ENCODE assay signal across 26 cellular contexts in the genomic region with DNA sequence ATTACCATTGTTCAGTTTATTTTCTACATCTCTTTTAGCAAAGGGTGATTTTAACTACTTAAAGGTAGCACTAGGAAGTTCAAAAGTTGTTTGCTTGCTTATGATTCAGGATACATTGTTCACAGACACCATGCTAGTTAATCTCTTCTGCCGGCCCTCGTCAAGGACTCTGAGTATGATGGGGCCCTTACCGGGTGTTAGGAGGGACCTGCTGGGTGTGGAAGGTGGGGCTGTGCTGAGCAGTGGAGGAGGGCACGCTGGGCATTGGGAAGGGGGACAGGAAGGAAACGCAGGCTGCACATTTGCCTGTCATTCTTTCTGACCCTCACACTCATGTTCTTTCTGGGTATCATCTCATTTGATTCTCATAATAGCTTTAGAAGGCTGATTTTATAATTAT.
"Had no signal": no experiment of that assay in that cellular context is flagged by ENCODE, and none has a peak within 500 bp of the region (broad histone marks: within the 10 kb centered on the region; RNA-seq: fewer than 3 reads in every experiment).

No MANE protein-coding gene starts in this region.

- H3K79me2 ChIP-seq: parathyroid adenoma had no signal

- H2AFZ ChIP-seq: parathyroid adenoma had no signal

- H3K27me3 ChIP-seq: adrenal gland, body of pancreas, esophagus squamous epithelium, left lung, testis, uterus had no signal

- H3K36me3 Mint-ChIP-seq: activated naive CD8-positive, alpha-beta T cell; type B pancreatic cell had no signal

- H3K27me3 Mint-ChIP-seq: type B pancreatic cell had no signal

- H3K4me3 ChIP-seq: adrenal gland, body of pancreas, esophagus squamous epithelium, left lung, lung, testis, uterus had no signal

- H3K27ac Mint-ChIP-seq: activated naive CD8-positive, alpha-beta T cell; effector memory CD8-positive, alpha-beta T cell; nephron progenitor cell; T-helper 2 cell treated with Interferon-gamma antibody and Interleukin-4, amounts not matched to agents 5 μg/mL and 100 μg/mL, for 36 hours had no signal

- H3K36me3 ChIP-seq: esophagus squamous epithelium, left lung, uterus had no signal

- H3K4me3 Mint-ChIP-seq: activated naive CD8-positive, alpha-beta T cell; effector memory CD8-positive, alpha-beta T cell; nephron progenitor cell; T-helper 2 cell treated with Interferon-gamma antibody and Interleukin-4, amounts not matched to agents 5 μg/mL and 100 μg/mL, for 36 hours; type B pancreatic cell had no signal

- H3K27ac ChIP-seq: left lung, parathyroid adenoma, testis had no signal

- H3K9me3 Mint-ChIP-seq: effector memory CD8-positive, alpha-beta T cell; nephron progenitor cell; T-helper 2 cell treated with Interferon-gamma antibody and Interleukin-4, amounts not matched to agents 5 μg/mL and 100 μg/mL, for 36 hours; type B pancreatic cell had no signal

- H3K4me1 ChIP-seq: parathyroid adenoma, testis had no signal

- H3K9ac ChIP-seq: parathyroid adenoma had no signal

- H3K9me3 ChIP-seq: adrenal gland, body of pancreas, esophagus squamous epithelium, left lung, testis, uterus had no signal

- DNase-seq: activated CD4-positive, alpha-beta T cell treated with anti-CD3 and anti-CD28 coated beads for 48 hours; activated CD4-positive, alpha-beta T cell treated with anti-CD3 and anti-CD28 coated beads, Interleukin-2, amount 50 U/mL, for 48 hours; activated CD8-positive, alpha-beta memory T cell treated with anti-CD3 and anti-CD28 coated beads for 24 hours; activated effector memory CD4-positive, alpha-beta T cell treated with Interleukin-2 at 50 U/mL for 16 hours; activated naive CD4-positive, alpha-beta T cell treated with Interleukin-2 at 50 U/mL for 16 hours; adrenal gland; aorta; body of pancreas; cortex of kidney; foreskin melanocyte; kidney glomerular epithelial cell; left lung; stimulated activated CD4-positive, alpha-beta T cell treated with anti-CD3 and anti-CD28 coated beads, Interleukin-15, amount 100 ng/mL, for 24 hours; stimulated activated CD4-positive, alpha-beta T cell treated with anti-CD3 and anti-CD28 coated beads, Interleukin-2, amount 100 ng/mL, for 24 hours; stimulated activated naive CD4-positive, alpha-beta T cell treated with Interleukin-2 at 50 U/mL for 16 hours; T-helper 1 cell; testis; uterus had no signal
